ENCODE assay signal across 11 cellular contexts in the genomic region with DNA sequence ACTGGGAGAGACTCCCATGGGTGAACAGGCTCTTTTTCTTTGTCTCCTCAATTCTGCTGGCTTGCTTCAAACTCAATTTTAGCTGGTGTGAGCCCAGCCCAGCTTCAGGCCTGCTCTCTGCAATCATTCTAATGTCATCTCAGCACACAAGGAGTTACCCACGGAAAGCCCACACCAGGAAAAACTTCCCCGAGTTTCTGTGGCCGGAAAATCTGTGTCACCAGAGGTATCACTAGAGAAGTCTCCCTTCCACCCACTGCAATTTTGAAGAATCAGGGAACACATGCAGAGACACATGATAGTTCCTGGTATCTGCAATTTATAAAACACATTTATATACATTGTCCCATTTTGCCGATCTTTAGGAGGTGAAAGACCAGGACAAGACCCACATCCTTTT. TPM values are rescaled to one million over a fixed set of nuclear protein-coding genes. Genes with fewer than 3 reads are reported as not detected.
DNase-seq lines count a peak whose midpoint lies in the region; ATAC-seq, FAIRE-seq and TF ChIP-seq lines count a peak whose summit lies in the region.
"Had no signal": no experiment of that assay in that cellular context is flagged by ENCODE, and none has a peak within 500 bp of the region (broad histone marks: within the 10 kb centered on the region; RNA-seq: fewer than 3 reads in every experiment).

No MANE protein-coding gene starts in this region.

- H3K27ac ChIP-seq in KOPT-K1 (ENCODE audit: low read depth, low read length, poor library complexity, severe bottlenecking) (peak overlapping the region; percentile 56), right atrium auricular region (peak overlapping the region; percentile 66 to 76)
- H3K27ac ChIP-seq: sigmoid colon, VCaP had no signal

- no peaks in the 10 kb centered on the region for H3K9me3 ChIP-seq in KOPT-K1 (ENCODE audit: insufficient read depth, low read length, poor library complexity, severe bottlenecking)
- no peaks in the 10 kb centered on the region for H3K9me3 ChIP-seq in right atrium auricular region
- H3K9me3 ChIP-seq: sigmoid colon had no signal

- FAIRE-seq in GM12891 (lab: Jason Lieb, UNC) = no peak

- no peak for TF ChIP-seq CTCF in right atrium auricular region (IDR thresholded peaks at IDR 0.05)

- peak; percentile 66 for DNase-seq in activated CD8-positive, alpha-beta memory T cell treated with anti-CD3 and anti-CD28 coated beads, Interleukin-2, amount 50 U/mL, for 4 hours
- DNase-seq in right atrium auricular region (ENCODE audit: low spot score) (no peak), head of caudate nucleus (no peak), GM12891 (ENCODE audit: insufficient read length, low spot score) (no peak)
- DNase-seq in stimulated activated CD8-positive, alpha-beta memory T cell treated with anti-CD3 and anti-CD28 coated beads, Interleukin-12 subunit alpha, Interleukin-12 subunit beta, amount 100 ng/mL, for 4 hours (ENCODE audit: low read depth) = peak; percentile 42
- DNase-seq: NCI-H774, sigmoid colon had no signal

- no peak overlapping the region for H3K4me3 ChIP-seq in right atrium auricular region
- H3K4me3 ChIP-seq: sigmoid colon had no signal

- no peak for TF ChIP-seq POLR2A in GM12891 (IDR thresholded peaks at IDR 0.05; ENCODE audit: low read depth, low read length)

- intact Hi-C loops in head of caudate nucleus (cut with DNase I) = no loop called here

- H3K27me3 ChIP-seq in right atrium auricular region = no peaks in the 10 kb centered on the region
- H3K27me3 ChIP-seq: sigmoid colon had no signal

- H3K4me1 ChIP-seq in right atrium auricular region = peaks cover 0 to 13% of the 10 kb centered on the region in 2 donors
- H3K4me1 ChIP-seq: sigmoid colon had no signal

- H3K36me3 ChIP-seq in KOPT-K1 (ENCODE audit: insufficient read depth, low read length) (no peaks in the 10 kb centered on the region), right atrium auricular region (no peaks in the 10 kb centered on the region)
- H3K36me3 ChIP-seq: sigmoid colon had no signal

- ATAC-seq in GM19455 (IDR thresholded peaks at IDR 0.05; ENCODE audit: unreplicated experiment) (no peak), GM19452 (IDR thresholded peaks at IDR 0.05; ENCODE audit: unreplicated experiment) (no peak)

TF ChIP-seq in GM12891, 5 proteins besides CTCF, POLR2A, EP300 and RAD21:
- TF ChIP-seq TAF1 (IDR thresholded peaks at IDR 0.05; ENCODE audit: low read depth, low read length) (no peak), SPI1 (IDR thresholded peaks at IDR 0.05; ENCODE audit: low read depth, low read length) (no peak), POLR2AphosphoS5 (IDR thresholded peaks at IDR 0.05; ENCODE audit: low read depth, low read length) (no peak), POU2F2 (IDR thresholded peaks at IDR 0.05; ENCODE audit: low read depth, low read length) (no peak), PAX5 (IDR thresholded peaks at IDR 0.05; ENCODE audit: insufficient read depth, low read length, severe bottlenecking) (no peak)

RNA-seq across cellular contexts. Expression of a gene that starts 13.5 kb away (rescaled TPM):
- total RNA-seq in right atrium auricular region = 10 to 100 TPM; 69.3 to 75.0 TPM
- 0.99 TPM for polyA plus RNA-seq in GM12891 (2012; ENCODE audit: low read depth, missing spikeins)

Comparison
In these comparisons a context has a peak if more than half of its experiments do, and no peak if none do; other contexts are left out.
1. DNase-seq: peak in activated CD8-positive, alpha-beta memory T cell treated with anti-CD3 and anti-CD28 coated beads, Interleukin-2, amount 50 U/mL, for 4 hours (single experiment) and stimulated activated CD8-positive, alpha-beta memory T cell treated with anti-CD3 and anti-CD28 coated beads, Interleukin-12 subunit alpha, Interleukin-12 subunit beta, amount 100 ng/mL, for 4 hours (single experiment); none in right atrium auricular region (single experiment), head of caudate nucleus (0 of 42) and GM12891 (single experiment).